20 cellular contexts compared by ENCODE assay signal in genomic region chr11:7973011-7973410, GRCh38. TPM values are rescaled to one million over a fixed set of nuclear protein-coding genes. Genes with fewer than 3 reads are reported as not detected.
"Had no signal": no experiment of that assay in that cellular context is flagged by ENCODE, and none has a peak within 500 bp of the region (broad histone marks: within the 10 kb centered on the region; RNA-seq: fewer than 3 reads in every experiment).

No MANE protein-coding gene starts in this region.

- H3K4me3 ChIP-seq: adrenal gland, heart right ventricle, skin epidermis, stomach, thoracic aorta, vagina had no signal

- H3K4me1 ChIP-seq: adrenal gland, heart right ventricle, parathyroid adenoma, stomach, vagina had no signal

- H3K36me3 ChIP-seq: adrenal gland, heart right ventricle, stomach, thoracic aorta, vagina had no signal

- H3K79me2 ChIP-seq: parathyroid adenoma had no signal

- H2AFZ ChIP-seq: parathyroid adenoma had no signal

- H3K9me3 ChIP-seq: adrenal gland, heart right ventricle, stomach, thoracic aorta, vagina had no signal

- H3K27ac ChIP-seq: adrenal gland, heart right ventricle, parathyroid adenoma, skin epidermis, stomach, thoracic aorta, vagina had no signal

- H3K27me3 ChIP-seq: adrenal gland, vagina had no signal

- DNase-seq: activated CD4-positive, alpha-beta T cell treated with anti-CD3 and anti-CD28 coated beads, Interleukin-2, amount 50 U/mL, for 4 hours; activated CD4-positive, CD25-positive, alpha-beta regulatory T cell treated with anti-CD3 and anti-CD28 coated beads, Interleukin-2, amount 50 U/mL, for 72 hours; activated naive CD4-positive, alpha-beta T cell treated with anti-CD3 and anti-CD28 coated beads, Interleukin-2, amount 50 U/mL, for 16 hours; activated T-cell treated with anti-CD3 and anti-CD28 coated beads, Interleukin-2, amount 50 U/mL, for 1 hour; adrenal gland; effector memory CD8-positive, alpha-beta T cell; erythroblast; heart right ventricle; stomach had no signal

- ATAC-seq: effector memory CD8-positive, alpha-beta T cell; heart right ventricle had no signal

- H3K9ac ChIP-seq: parathyroid adenoma had no signal

RNA-seq across cellular contexts. Expression of gene NLRP10, which starts 7.8 kb away (rescaled TPM):
- total RNA-seq: adrenal gland, frontal cortex, heart right ventricle, kidney epithelial cell, liver, mesenteric fat pad, neural crest cell, stomach, vagina had no signal
- polyA plus RNA-seq: adrenal gland, heart right ventricle, liver, stomach had no signal

RNA-seq across cellular contexts. Expression of gene OR10A3, which starts 31.5 kb away (rescaled TPM):
- total RNA-seq: adrenal gland, frontal cortex, heart right ventricle, kidney epithelial cell, liver, mesenteric fat pad, neural crest cell, stomach, thoracic aorta, vagina had no signal
- polyA plus RNA-seq: adrenal gland, heart right ventricle, liver, stomach had no signal

RNA-seq across cellular contexts. Expression of gene OR10A6, which starts 41.9 kb away (rescaled TPM):
- total RNA-seq: adrenal gland, frontal cortex, heart right ventricle, kidney epithelial cell, liver, mesenteric fat pad, myocyte, neural crest cell, renal cortical epithelial cell, thoracic aorta, vagina had no signal
- polyA plus RNA-seq: adrenal gland, heart right ventricle, liver, stomach had no signal
